ENCODE assay signal across 8 cellular contexts in genomic region chr6:4313044-4313686, GRCh38.
DNase-seq lines count a peak whose midpoint lies in the region; ATAC-seq and TF ChIP-seq lines count a peak whose summit lies in the region.

No MANE protein-coding gene starts in this region.

- H3K9me3 Mint-ChIP-seq in naive thymus-derived CD8-positive, alpha-beta T cell, result peaks cover 10 to 52% (median 38%) of the 10 kb centered on the region in 9 donors
- peaks cover 24% of the 10 kb centered on the region for H3K9me3 Mint-ChIP-seq in activated naive CD4-positive, alpha-beta T cell treated with anti-CD3 and anti-CD28 coated beads for 36 hours

- ATAC-seq in HG03460 (IDR thresholded peaks at IDR 0.05; ENCODE audit: unreplicated experiment), result no peak
- ATAC-seq in naive thymus-derived CD8-positive, alpha-beta T cell, result no peak

- H3K4me3 ChIP-seq in astrocyte of the spinal cord (ENCODE audit: low read depth, low read length) (no peak overlapping the region), kidney epithelial cell (ENCODE audit: low read depth, low read length) (no peak overlapping the region)

- CTCF ChIA-PET in activated naive CD4-positive, alpha-beta T cell treated with anti-CD3 and anti-CD28 coated beads for 36 hours (lab: Charles Lee), result no interaction called here

- no peaks in the 10 kb centered on the region for H3K36me3 ChIP-seq in kidney epithelial cell (ENCODE audit: control insufficient read depth, insufficient read depth, low read length)

- H3K4me3 Mint-ChIP-seq in naive thymus-derived CD8-positive, alpha-beta T cell, result no peak overlapping the region
- no peak overlapping the region for H3K4me3 Mint-ChIP-seq in activated naive CD4-positive, alpha-beta T cell treated with anti-CD3 and anti-CD28 coated beads for 36 hours

- peaks cover 3 to 22% (median 12%) of the 10 kb centered on the region in 5 donors for H3K27me3 Mint-ChIP-seq in naive thymus-derived CD8-positive, alpha-beta T cell
- peaks cover 4% of the 10 kb centered on the region for H3K27me3 Mint-ChIP-seq in activated naive CD4-positive, alpha-beta T cell treated with anti-CD3 and anti-CD28 coated beads for 36 hours (ENCODE audit: low read depth)

- H3K4me1 Mint-ChIP-seq in naive thymus-derived CD8-positive, alpha-beta T cell, result peaks cover 0 to 15% (median 2%) of the 10 kb centered on the region in 4 donors
- no peaks in the 10 kb centered on the region for H3K4me1 Mint-ChIP-seq in activated naive CD4-positive, alpha-beta T cell treated with anti-CD3 and anti-CD28 coated beads for 36 hours (ENCODE audit: low read depth)

- peaks cover 0 to 30% (median 2%) of the 10 kb centered on the region in 3 donors for H3K36me3 Mint-ChIP-seq in naive thymus-derived CD8-positive, alpha-beta T cell
- peaks cover 2% of the 10 kb centered on the region for H3K36me3 Mint-ChIP-seq in activated naive CD4-positive, alpha-beta T cell treated with anti-CD3 and anti-CD28 coated beads for 36 hours (ENCODE audit: low read depth)

- in situ Hi-C loops in astrocyte of the spinal cord (cut with HindIII; ENCODE audit: low sequenced_read_pairs), result no loop called here

- H3K27ac Mint-ChIP-seq in naive thymus-derived CD8-positive, alpha-beta T cell, result no peak overlapping the region
- no peak overlapping the region for H3K27ac Mint-ChIP-seq in activated naive CD4-positive, alpha-beta T cell treated with anti-CD3 and anti-CD28 coated beads for 36 hours

- peak; percentile 51 for TF ChIP-seq CTCF in astrocyte of the spinal cord (IDR thresholded peaks at IDR 0.05; ENCODE audit: low read depth, low read length)
- TF ChIP-seq CTCF in kidney epithelial cell (IDR thresholded peaks at IDR 0.05; ENCODE audit: insufficient read depth, low read length, poor library complexity, severe bottlenecking), result peak; percentile 31

- DNase-seq in AG08395 (ENCODE audit: low spot score) (peak; percentile 88), HT1080 (ENCODE audit: low read depth) (peak; percentile 90), astrocyte of the spinal cord (ENCODE audit: low read depth, low spot score) (peak; percentile 93), kidney epithelial cell (ENCODE audit: low read depth) (peak; percentile 80)
- DNase-seq in stimulated activated CD4-positive, alpha-beta T cell treated with anti-CD3 and anti-CD28 coated beads, Interleukin-4, amount 100 ng/mL, for 4 hours, result no peak
- DNase-seq in naive thymus-derived CD8-positive, alpha-beta T cell, result no peak
- no peak for DNase-seq in activated naive CD4-positive, alpha-beta T cell treated with anti-CD3 and anti-CD28 coated beads for 36 hours

- no peaks in the 10 kb centered on the region for H3K27me3 ChIP-seq in kidney epithelial cell (ENCODE audit: control insufficient read depth, insufficient read depth, low read length)

- intact Hi-C loops in activated naive CD4-positive, alpha-beta T cell treated with anti-CD3 and anti-CD28 coated beads for 36 hours (cut with micrococcal nuclease), result no loop called here

- POLR2A ChIA-PET in naive thymus-derived CD8-positive, alpha-beta T cell (lab: Charles Lee), result no interaction called here

Comparison
In these comparisons a context has a peak if more than half of its experiments do, and no peak if none do; other contexts are left out.
1. DNase-seq: peak in AG08395 (single experiment), HT1080 (single experiment), astrocyte of the spinal cord (single experiment) and kidney epithelial cell (single experiment); none in stimulated activated CD4-positive, alpha-beta T cell treated with anti-CD3 and anti-CD28 coated beads, Interleukin-4, amount 100 ng/mL, for 4 hours (0 of 2), naive thymus-derived CD8-positive, alpha-beta T cell (0 of 10) and activated naive CD4-positive, alpha-beta T cell treated with anti-CD3 and anti-CD28 coated beads for 36 hours (single experiment).